37 cellular contexts compared by ENCODE assay signal in genomic region chr13:34758628-34759027, GRCh38.
"Had no signal": no experiment of that assay in that cellular context is flagged by ENCODE, and none has a peak within 500 bp of the region (broad histone marks: within the 10 kb centered on the region; RNA-seq: fewer than 3 reads in every experiment).

No MANE protein-coding gene starts in this region.

- H3K27ac Mint-ChIP-seq: activated naive CD4-positive, alpha-beta T cell treated with anti-CD3 and anti-CD28 coated beads for 36 hours; activated naive CD4-positive, alpha-beta T cell treated with anti-CD3 and anti-CD28 coated beads, Interleukin-2, amount 10 ng/mL, durations not matched to agents 7 days and 5 days; activated naive CD4-positive, alpha-beta T cell treated with anti-CD3 and anti-CD28 coated beads, Interleukin-2, amount 50 U/mL, for 24 hours; activated naive CD4-positive, alpha-beta T cell treated with anti-CD3 and anti-CD28 coated beads, Interleukin-2, amount 50 U/mL, for 72 hours; activated naive CD8-positive, alpha-beta T cell; activated naive CD8-positive, alpha-beta T cell treated with anti-CD3 and anti-CD28 coated beads for 36 hours; activated naive CD8-positive, alpha-beta T cell treated with anti-CD3 and anti-CD28 coated beads, Interleukin-2, amount 10 ng/mL, durations not matched to agents 7 days and 5 days; activated T-cell treated with anti-CD3 and anti-CD28 coated beads, Interleukin-2, amount 50 U/mL, for 24 hours; activated T-cell treated with anti-CD3 and anti-CD28 coated beads, Interleukin-2, amount 50 U/mL, for 72 hours; activated T-helper 1 cell treated with anti-CD3 and anti-CD28 coated beads, Interleukin-12 subunit alpha, Interleukin-12 subunit beta, Interleukin-2, Interleukin-4 antibody, amounts not matched to agents 30 ng/mL and 10 ng/mL and 1 ng/mL, durations not matched to agents 14 hours and 24 hours and 36 hours; activated T-helper 17 cell treated with anti-CD3 and anti-CD28 coated beads, Interleukin-2, amount 50 U/mL, for 72 hours; activated T-helper 2 cell treated with anti-CD3 and anti-CD28 coated beads, Interferon-gamma antibody, Interleukin-2, Interleukin-4, amounts not matched to agents 10 μg/mL and 5 μg/mL and 100 μg/mL, durations not matched to agents 14 hours and 24 hours and 36 hours; brain had no signal

- H3K4me1 ChIP-seq: adrenal gland, ascending aorta, breast epithelium had no signal

- ATAC-seq: activated naive CD4-positive, alpha-beta T cell treated with anti-CD3 and anti-CD28 coated beads, Interleukin-2, amount 50 U/mL, for 72 hours; activated T-cell treated with anti-CD3 and anti-CD28 coated beads, Interleukin-2, amount 50 U/mL, for 4 hours; activated T-cell treated with anti-CD3 and anti-CD28 coated beads, Interleukin-2, amount 50 U/mL, for 72 hours; activated T-helper 17 cell treated with anti-CD3 and anti-CD28 coated beads, Interleukin-2, amount 50 U/mL, for 72 hours; body of pancreas had no signal

- H3K27me3 Mint-ChIP-seq: activated naive CD4-positive, alpha-beta T cell treated with anti-CD3 and anti-CD28 coated beads, Interleukin-2, amount 10 ng/mL, durations not matched to agents 7 days and 5 days; activated naive CD8-positive, alpha-beta T cell; activated naive CD8-positive, alpha-beta T cell treated with anti-CD3 and anti-CD28 coated beads, Interleukin-2, amount 10 ng/mL, durations not matched to agents 7 days and 5 days; activated T-cell treated with anti-CD3 and anti-CD28 coated beads, Interleukin-2, amount 50 U/mL, for 24 hours; activated T-helper 17 cell treated with anti-CD3 and anti-CD28 coated beads, Interleukin-2, amount 50 U/mL, for 72 hours; brain; central memory CD8-positive, alpha-beta T cell had no signal

- H3K36me3 Mint-ChIP-seq: activated naive CD4-positive, alpha-beta T cell treated with anti-CD3 and anti-CD28 coated beads, Interleukin-2, amount 10 ng/mL, durations not matched to agents 7 days and 5 days; activated naive CD4-positive, alpha-beta T cell treated with anti-CD3 and anti-CD28 coated beads, Interleukin-2, amount 50 U/mL, for 24 hours; activated naive CD4-positive, alpha-beta T cell treated with anti-CD3 and anti-CD28 coated beads, Interleukin-2, amount 50 U/mL, for 72 hours; activated naive CD8-positive, alpha-beta T cell; activated naive CD8-positive, alpha-beta T cell treated with anti-CD3 and anti-CD28 coated beads for 36 hours; activated naive CD8-positive, alpha-beta T cell treated with anti-CD3 and anti-CD28 coated beads, Interleukin-2, amount 10 ng/mL, durations not matched to agents 7 days and 5 days; brain had no signal

- H3K4me1 Mint-ChIP-seq: activated naive CD4-positive, alpha-beta T cell treated with anti-CD3 and anti-CD28 coated beads, Interleukin-2, amount 10 ng/mL, durations not matched to agents 7 days and 5 days; activated naive CD4-positive, alpha-beta T cell treated with anti-CD3 and anti-CD28 coated beads, Interleukin-2, amount 50 U/mL, for 24 hours; activated naive CD8-positive, alpha-beta T cell treated with anti-CD3 and anti-CD28 coated beads for 36 hours; activated naive CD8-positive, alpha-beta T cell treated with anti-CD3 and anti-CD28 coated beads, Interleukin-2, amount 10 ng/mL, durations not matched to agents 7 days and 5 days; activated T-helper 17 cell treated with anti-CD3 and anti-CD28 coated beads, Interleukin-2, amount 50 U/mL, for 72 hours; brain; central memory CD8-positive, alpha-beta T cell had no signal

- H3K36me3 ChIP-seq: adrenal gland, ascending aorta, brain microvascular endothelial cell, breast epithelium, cardiac muscle cell had no signal

- H3K4me3 Mint-ChIP-seq: activated naive CD4-positive, alpha-beta T cell treated with anti-CD3 and anti-CD28 coated beads for 36 hours; activated naive CD4-positive, alpha-beta T cell treated with anti-CD3 and anti-CD28 coated beads, Interleukin-2, amount 10 ng/mL, durations not matched to agents 7 days and 5 days; activated naive CD4-positive, alpha-beta T cell treated with anti-CD3 and anti-CD28 coated beads, Interleukin-2, amount 50 U/mL, for 24 hours; activated naive CD8-positive, alpha-beta T cell; activated naive CD8-positive, alpha-beta T cell treated with anti-CD3 and anti-CD28 coated beads for 36 hours; activated naive CD8-positive, alpha-beta T cell treated with anti-CD3 and anti-CD28 coated beads, Interleukin-2, amount 10 ng/mL, durations not matched to agents 7 days and 5 days; activated T-cell treated with anti-CD3 and anti-CD28 coated beads, Interleukin-2, amount 50 U/mL, for 24 hours; activated T-cell treated with anti-CD3 and anti-CD28 coated beads, Interleukin-2, amount 50 U/mL, for 4 hours; activated T-cell treated with anti-CD3 and anti-CD28 coated beads, Interleukin-2, amount 50 U/mL, for 72 hours; activated T-helper 1 cell treated with anti-CD3 and anti-CD28 coated beads, Interleukin-12 subunit alpha, Interleukin-12 subunit beta, Interleukin-2, Interleukin-4 antibody, amounts not matched to agents 30 ng/mL and 10 ng/mL and 1 ng/mL, durations not matched to agents 14 hours and 24 hours and 36 hours; activated T-helper 17 cell treated with anti-CD3 and anti-CD28 coated beads, Interleukin-2, amount 50 U/mL, for 72 hours; brain; central memory CD8-positive, alpha-beta T cell had no signal

- H3K9me3 Mint-ChIP-seq: activated naive CD4-positive, alpha-beta T cell treated with anti-CD3 and anti-CD28 coated beads for 36 hours; activated naive CD4-positive, alpha-beta T cell treated with anti-CD3 and anti-CD28 coated beads, Interleukin-2, amount 10 ng/mL, durations not matched to agents 7 days and 5 days; activated naive CD4-positive, alpha-beta T cell treated with anti-CD3 and anti-CD28 coated beads, Interleukin-2, amount 50 U/mL, for 24 hours; activated naive CD4-positive, alpha-beta T cell treated with anti-CD3 and anti-CD28 coated beads, Interleukin-2, amount 50 U/mL, for 72 hours; activated naive CD8-positive, alpha-beta T cell treated with anti-CD3 and anti-CD28 coated beads for 36 hours; activated naive CD8-positive, alpha-beta T cell treated with anti-CD3 and anti-CD28 coated beads, Interleukin-2, amount 10 ng/mL, durations not matched to agents 7 days and 5 days; activated T-cell treated with anti-CD3 and anti-CD28 coated beads, Interleukin-2, amount 50 U/mL, for 24 hours; activated T-cell treated with anti-CD3 and anti-CD28 coated beads, Interleukin-2, amount 50 U/mL, for 4 hours; activated T-helper 1 cell treated with anti-CD3 and anti-CD28 coated beads, Interleukin-12 subunit alpha, Interleukin-12 subunit beta, Interleukin-2, Interleukin-4 antibody, amounts not matched to agents 30 ng/mL and 10 ng/mL and 1 ng/mL, durations not matched to agents 14 hours and 24 hours and 36 hours; activated T-helper 17 cell treated with anti-CD3 and anti-CD28 coated beads, Interleukin-2, amount 50 U/mL, for 72 hours; brain had no signal

- DNase-seq: activated effector memory CD4-positive, alpha-beta T cell treated with anti-CD3 and anti-CD28 coated beads, Interleukin-2, amount 50 U/mL, for 16 hours; activated effector memory CD4-positive, alpha-beta T cell treated with Interleukin-2 at 50 U/mL for 16 hours; activated gamma-delta T cell; activated gamma-delta T cell treated with Interleukin-2 at 50 U/mL for 16 hours; activated naive CD4-positive, alpha-beta T cell; activated naive CD4-positive, alpha-beta T cell treated with anti-CD3 and anti-CD28 coated beads for 36 hours; activated naive CD4-positive, alpha-beta T cell treated with anti-CD3 and anti-CD28 coated beads, Interleukin-2, amount 10 ng/mL, durations not matched to agents 7 days and 5 days; activated naive CD4-positive, alpha-beta T cell treated with anti-CD3 and anti-CD28 coated beads, Interleukin-2, amount 50 U/mL, for 16 hours; activated naive CD4-positive, alpha-beta T cell treated with Interleukin-2 at 50 U/mL for 16 hours; activated naive CD8-positive, alpha-beta T cell treated with anti-CD3 and anti-CD28 coated beads for 36 hours; activated naive CD8-positive, alpha-beta T cell treated with anti-CD3 and anti-CD28 coated beads, Interleukin-2, amount 10 ng/mL, durations not matched to agents 7 days and 5 days; activated T-cell treated with anti-CD3 and anti-CD28 coated beads, Interleukin-2, amount 50 U/mL, for 1 hour; activated T-cell treated with anti-CD3 and anti-CD28 coated beads, Interleukin-2, amount 50 U/mL, for 24 hours; activated T-cell treated with anti-CD3 and anti-CD28 coated beads, Interleukin-2, amount 50 U/mL, for 4 hours; activated T-cell treated with anti-CD3 and anti-CD28 coated beads, Interleukin-2, amount 50 U/mL, for 48 hours; activated T-cell treated with anti-CD3 and anti-CD28 coated beads, Interleukin-2, amount 50 U/mL, for 72 hours; adrenal gland; amniotic stem cell; amygdala; anterior cingulate cortex; aorta; body of pancreas; brain microvascular endothelial cell; caudate nucleus; central memory CD4-positive, alpha-beta T cell; cerebellar nuclear complex had no signal

- H3K4me3 ChIP-seq: adrenal gland, ascending aorta, body of pancreas, breast epithelium, cardiac muscle cell had no signal

- H3K9me3 ChIP-seq: adrenal gland, ascending aorta, body of pancreas, breast epithelium had no signal
